30 cellular contexts compared by ENCODE assay signal in the genomic region with DNA sequence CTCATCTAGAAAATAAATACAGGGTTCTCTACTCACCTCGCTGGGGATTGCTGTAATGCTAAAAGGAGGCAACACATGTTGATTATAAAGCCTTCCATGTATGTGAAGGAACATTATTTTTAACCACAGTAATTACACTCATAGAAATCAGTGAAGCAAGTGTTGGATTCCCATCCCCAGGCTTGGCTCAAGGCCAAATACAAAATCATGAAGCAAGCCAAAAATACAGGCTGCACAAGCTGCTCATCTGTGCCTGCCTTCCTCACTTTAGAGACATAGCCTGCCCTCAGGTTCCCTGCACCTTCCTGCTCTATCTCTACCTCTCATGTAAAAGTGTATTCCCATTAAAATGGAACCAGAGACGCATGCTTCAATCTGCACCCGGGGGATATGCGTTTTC.
DNase-seq lines count a peak whose midpoint lies in the region.
"Had no signal": no experiment of that assay in that cellular context is flagged by ENCODE, and none has a peak within 500 bp of the region (broad histone marks: within the 10 kb centered on the region; RNA-seq: fewer than 3 reads in every experiment).

No MANE protein-coding gene starts in this region.

- DNase-seq in DMS 273 (lab: John Stamatoyannopoulos, UW; ENCODE audit: unreplicated experiment) (peak; percentile 35), DMS 273 treated with DMSO at 0.1 percent for 48 hours (lab: John Stamatoyannopoulos, UW) (no peak), NCI-H1105 treated with DMSO at 0.1 percent for 48 hours (lab: John Stamatoyannopoulos, UW) (peak; percentile 16), NCI-H446 treated with DMSO at 0.1 percent for 48 hours (lab: John Stamatoyannopoulos, UW) (peak; percentile 36), glomerular visceral epithelial cell (ENCODE audit: extremely low spot score) (peak; percentile 12), AG08396 (ENCODE audit: low spot score) (no peak)
- DNase-seq in activated naive CD8-positive, alpha-beta T cell treated with anti-CD3 and anti-CD28 coated beads for 36 hours = no peak
- no peak for DNase-seq in activated CD4-positive, alpha-beta T cell treated with anti-CD3 and anti-CD28 coated beads, Interleukin-2, amount 50 U/mL, for 1 hour
- DNase-seq: activated CD4-positive, alpha-beta memory T cell treated with anti-CD3 and anti-CD28 coated beads for 36 hours; activated CD8-positive, alpha-beta memory T cell treated with anti-CD3 and anti-CD28 coated beads, Interleukin-2, amount 50 U/mL, for 48 hours; AML-193; aorta; CD4-positive, alpha-beta T cell; cortex of kidney; DMS153; effector memory CD8-positive, alpha-beta T cell; GDM1; H7; head of caudate nucleus; KG1; kidney; MG63; midbrain; naive thymus-derived CD8-positive, alpha-beta T cell; NCI-H187 treated with DMSO at 0.1 percent for 48 hours; NCI-H526; occipital lobe; stimulated activated naive CD4-positive, alpha-beta T cell had no signal

- H3K36me3 Mint-ChIP-seq in activated naive CD8-positive, alpha-beta T cell treated with anti-CD3 and anti-CD28 coated beads for 36 hours = no peaks in the 10 kb centered on the region
- H3K36me3 Mint-ChIP-seq: activated CD4-positive, alpha-beta memory T cell treated with anti-CD3 and anti-CD28 coated beads for 36 hours; activated naive CD4-positive, alpha-beta T cell treated with anti-CD3 and anti-CD28 coated beads, Interleukin-2, amount 50 U/mL, for 24 hours; naive thymus-derived CD8-positive, alpha-beta T cell had no signal

- no peaks in the 10 kb centered on the region for H3K27me3 Mint-ChIP-seq in activated naive CD8-positive, alpha-beta T cell treated with anti-CD3 and anti-CD28 coated beads for 36 hours
- H3K27me3 Mint-ChIP-seq: activated CD4-positive, alpha-beta memory T cell treated with anti-CD3 and anti-CD28 coated beads for 36 hours; activated naive CD4-positive, alpha-beta T cell treated with anti-CD3 and anti-CD28 coated beads, Interleukin-2, amount 50 U/mL, for 24 hours; CD4-positive, alpha-beta T cell; effector memory CD8-positive, alpha-beta T cell; naive thymus-derived CD8-positive, alpha-beta T cell had no signal

- no peak overlapping the region for H3K27ac Mint-ChIP-seq in activated naive CD8-positive, alpha-beta T cell treated with anti-CD3 and anti-CD28 coated beads for 36 hours
- H3K27ac Mint-ChIP-seq: activated CD4-positive, alpha-beta memory T cell treated with anti-CD3 and anti-CD28 coated beads for 36 hours; activated naive CD4-positive, alpha-beta T cell treated with anti-CD3 and anti-CD28 coated beads, Interleukin-2, amount 50 U/mL, for 24 hours; activated T-helper 2 cell treated with anti-CD3 and anti-CD28 coated beads, Interferon-gamma antibody, Interleukin-2, Interleukin-4, amounts not matched to agents 10 μg/mL and 5 μg/mL and 100 μg/mL, durations not matched to agents 14 hours and 24 hours and 36 hours; CD4-positive, alpha-beta T cell; effector memory CD8-positive, alpha-beta T cell; naive thymus-derived CD8-positive, alpha-beta T cell had no signal

- H3K9me3 Mint-ChIP-seq in activated naive CD8-positive, alpha-beta T cell treated with anti-CD3 and anti-CD28 coated beads for 36 hours = no peaks in the 10 kb centered on the region
- H3K9me3 Mint-ChIP-seq: activated CD4-positive, alpha-beta memory T cell treated with anti-CD3 and anti-CD28 coated beads for 36 hours; CD4-positive, alpha-beta T cell had no signal

- no peaks in the 10 kb centered on the region for H3K4me1 Mint-ChIP-seq in activated naive CD8-positive, alpha-beta T cell treated with anti-CD3 and anti-CD28 coated beads for 36 hours
- H3K4me1 Mint-ChIP-seq: activated naive CD4-positive, alpha-beta T cell treated with anti-CD3 and anti-CD28 coated beads, Interleukin-2, amount 50 U/mL, for 24 hours; naive thymus-derived CD8-positive, alpha-beta T cell had no signal

- H3K4me3 Mint-ChIP-seq in activated naive CD8-positive, alpha-beta T cell treated with anti-CD3 and anti-CD28 coated beads for 36 hours = no peak overlapping the region
- H3K4me3 Mint-ChIP-seq: activated CD4-positive, alpha-beta memory T cell treated with anti-CD3 and anti-CD28 coated beads for 36 hours; activated naive CD4-positive, alpha-beta T cell treated with anti-CD3 and anti-CD28 coated beads, Interleukin-2, amount 50 U/mL, for 24 hours; CD4-positive, alpha-beta T cell; effector memory CD8-positive, alpha-beta T cell; naive thymus-derived CD8-positive, alpha-beta T cell had no signal

Comparison
In these comparisons a context has a peak if more than half of its experiments do, and no peak if none do; other contexts are left out.
1. DNase-seq: peak in DMS 273 (single experiment), NCI-H1105 treated with DMSO at 0.1 percent for 48 hours (single experiment), NCI-H446 treated with DMSO at 0.1 percent for 48 hours (single experiment) and glomerular visceral epithelial cell (single experiment); none in DMS 273 treated with DMSO at 0.1 percent for 48 hours (single experiment), activated naive CD8-positive, alpha-beta T cell treated with anti-CD3 and anti-CD28 coated beads for 36 hours (single experiment), activated CD4-positive, alpha-beta T cell treated with anti-CD3 and anti-CD28 coated beads, Interleukin-2, amount 50 U/mL, for 1 hour (single experiment) and AG08396 (single experiment).